In the genomic region with DNA sequence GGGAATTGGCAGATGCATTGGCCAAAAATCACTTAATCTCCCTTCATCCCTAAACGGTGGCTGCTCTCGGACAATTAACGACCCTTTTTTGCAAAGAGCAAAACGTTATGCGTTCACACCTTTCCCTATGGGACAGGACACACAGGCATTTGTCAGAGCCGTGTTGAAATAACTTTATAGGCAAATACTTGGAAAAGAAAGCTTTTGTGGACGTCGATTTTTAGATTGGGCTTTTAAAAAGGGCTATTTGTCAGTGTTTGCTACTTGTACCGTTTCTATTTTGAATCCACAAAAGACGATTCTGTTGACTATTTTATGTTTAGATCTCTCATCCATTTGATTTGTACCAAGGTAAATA, we compare ENCODE assay signal across 8 cellular contexts.
DNase-seq lines count a peak whose midpoint lies in the region; ATAC-seq, FAIRE-seq and TF ChIP-seq lines count a peak whose summit lies in the region.

No MANE protein-coding gene starts in this region.

- H3F3A ChIP-seq in MM.1S (ENCODE audit: insufficient read depth, low read length) (no peaks in the 10 kb centered on the region), neural progenitor cell (ENCODE audit: low read depth) (peaks cover 11% of the 10 kb centered on the region)

- TF ChIP-seq CTCF in D721Med (IDR thresholded peaks at IDR 0.05; ENCODE audit: insufficient read depth, missing control alignments) (no peak), MM.1S (IDR thresholded peaks at IDR 0.05; ENCODE audit: low read length) (no peak), neural progenitor cell (IDR thresholded peaks at IDR 0.05) (no peak)

- no peak overlapping the region for H3K27ac ChIP-seq in MM.1S (ENCODE audit: low read length)
- no peak overlapping the region for H3K27ac ChIP-seq in duodenal mucosa (ENCODE audit: low read depth, low read length)
- H3K27ac ChIP-seq in neural progenitor cell, result no peak overlapping the region

- H3K9me3 ChIP-seq in MM.1S (replicated peaks; ENCODE audit: insufficient read depth, low read length), result no peaks in the 10 kb centered on the region
- H3K9me3 ChIP-seq in duodenal mucosa (ENCODE audit: control insufficient read depth in 1 of 2, low read length in 2 of 2), result no peaks in the 10 kb centered on the region
- H3K9me3 ChIP-seq in neural progenitor cell (ENCODE audit: low read depth), result no peaks in the 10 kb centered on the region

- H3K27me3 ChIP-seq in MM.1S (replicated peaks; ENCODE audit: insufficient read depth, low read length) (no peaks in the 10 kb centered on the region), duodenal mucosa (ENCODE audit: control insufficient read depth in 1 of 2, insufficient read depth in 2 of 2, low read length in 2 of 2) (peaks cover 6 to 12% of the 10 kb centered on the region in 2 donors), neural progenitor cell (peaks cover 3% of the 10 kb centered on the region)

- H3K4me2 ChIP-seq in MM.1S (ENCODE audit: low read depth, low read length) (peak overlapping the region; percentile 71), neural progenitor cell (peak overlapping the region; percentile 84)

- H3K4me1 Mint-ChIP-seq in neural progenitor cell, result peaks cover 8% of the 10 kb centered on the region

- no peak overlapping the region for H3K9ac ChIP-seq in MM.1S (ENCODE audit: low read length)
- peak overlapping the region in 1 of 2 donors; percentile 22 for H3K9ac ChIP-seq in duodenal mucosa (ENCODE audit: low read depth in 1 of 2, low read length in 2 of 2)
- H3K9ac ChIP-seq in neural progenitor cell, result no peak overlapping the region

- FAIRE-seq in D721Med (lab: Jason Lieb, UNC) (peak; percentile 53), HTR-8/SVneo (lab: Jason Lieb, UNC) (no peak)

- no peaks in the 10 kb centered on the region for H3K9me2 ChIP-seq in MM.1S (replicated peaks; ENCODE audit: insufficient read depth, low read length)

- peak overlapping the region; percentile 96 for H3K4me3 Mint-ChIP-seq in neural progenitor cell

- no peaks in the 10 kb centered on the region for H3K4me1 ChIP-seq in MM.1S (ENCODE audit: low read length)
- peaks cover 0 to 6% of the 10 kb centered on the region in 2 donors for H3K4me1 ChIP-seq in duodenal mucosa (ENCODE audit: control insufficient read depth in 1 of 2, insufficient read depth in 2 of 2, low read length in 2 of 2)
- H3K4me1 ChIP-seq in neural progenitor cell, result peaks cover 17% of the 10 kb centered on the region

- H3K9me3 Mint-ChIP-seq in neural progenitor cell, result no peaks in the 10 kb centered on the region

- no peaks in the 10 kb centered on the region for H3K36me3 ChIP-seq in MM.1S (replicated peaks; ENCODE audit: insufficient read depth, low read length)
- no peaks in the 10 kb centered on the region for H3K36me3 ChIP-seq in duodenal mucosa (ENCODE audit: control insufficient read depth in 1 of 2, insufficient read depth in 2 of 2, low read length in 2 of 2)
- H3K36me3 ChIP-seq in neural progenitor cell, result no peaks in the 10 kb centered on the region

- H2AFZ ChIP-seq in MM.1S (ENCODE audit: low read length) (peak overlapping the region; percentile 57), neural progenitor cell (replicated peaks) (peak overlapping the region; percentile 99)

- peak overlapping the region; percentile 55; the same call in 1 of the 2 replicates for H3K4me3 ChIP-seq in MM.1S (ENCODE audit: low read length)
- H3K4me3 ChIP-seq in duodenal mucosa (ENCODE audit: low read depth in 1 of 2, low read length in 2 of 2), result peak overlapping the region; percentile 57 to 62
- H3K4me3 ChIP-seq in neural progenitor cell, result peak overlapping the region; percentile 73

- peaks cover 6% of the 10 kb centered on the region for H3K27me3 Mint-ChIP-seq in neural progenitor cell (ENCODE audit: insufficient read depth, low read depth)

- no peak overlapping the region for H3K27ac Mint-ChIP-seq in neural progenitor cell

- H4K20me1 ChIP-seq in MM.1S (ENCODE audit: insufficient read depth, low read length), result no peaks in the 10 kb centered on the region
- H4K20me1 ChIP-seq in neural progenitor cell (ENCODE audit: low read depth), result no peaks in the 10 kb centered on the region

- H3K79me2 ChIP-seq in MM.1S (ENCODE audit: low read length) (no peaks in the 10 kb centered on the region), neural progenitor cell (ENCODE audit: low read depth) (no peaks in the 10 kb centered on the region)

- no peaks in the 10 kb centered on the region for H3K36me3 Mint-ChIP-seq in neural progenitor cell

- no peak for DNase-seq in D721Med (ENCODE audit: insufficient read length, low spot score)
- DNase-seq in MM.1S, result no peak
- DNase-seq in neural progenitor cell (ENCODE audit: low spot score), result no peak
- no peak for DNase-seq in germinal center (ENCODE audit: low spot score)
- no peak for DNase-seq in HTR-8/SVneo (ENCODE audit: insufficient read length, low spot score)

- no peak for ATAC-seq in GM21447 (IDR thresholded peaks at IDR 0.05; ENCODE audit: unreplicated experiment)
- ATAC-seq in HG02885 (IDR thresholded peaks at IDR 0.05; ENCODE audit: poor library complexity, unreplicated experiment), result no peak
